Comparison of ENCODE assay signal across 8 cellular contexts in genomic region chr4:3531887-3532713, GRCh38. TPM values are rescaled to one million over a fixed set of nuclear protein-coding genes. Genes with fewer than 3 reads are reported as not detected.
DNase-seq lines count a peak whose midpoint lies in the region; ATAC-seq and TF ChIP-seq lines count a peak whose summit lies in the region.

A gene with protein sequence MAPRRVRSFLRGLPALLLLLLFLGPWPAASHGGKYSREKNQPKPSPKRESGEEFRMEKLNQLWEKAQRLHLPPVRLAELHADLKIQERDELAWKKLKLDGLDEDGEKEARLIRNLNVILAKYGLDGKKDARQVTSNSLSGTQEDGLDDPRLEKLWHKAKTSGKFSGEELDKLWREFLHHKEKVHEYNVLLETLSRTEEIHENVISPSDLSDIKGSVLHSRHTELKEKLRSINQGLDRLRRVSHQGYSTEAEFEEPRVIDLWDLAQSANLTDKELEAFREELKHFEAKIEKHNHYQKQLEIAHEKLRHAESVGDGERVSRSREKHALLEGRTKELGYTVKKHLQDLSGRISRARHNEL (minus strand): TSS chr4:3532422. CDS start chr4:3532412, 10 bp downstream.

- H2BK12ac ChIP-seq in trophoblast cell (ENCODE audit: low read length), result no peak within 1 kb of the TSS

- H3K27ac ChIP-seq in trophoblast cell (ENCODE audit: low read depth, low read length) (no peak within 1 kb of the TSS), transverse colon (peak within 1 kb of the TSS; percentile 76 to 85 (median 81))

- peaks cover 10 to 21% of the 10 kb centered on the region in 2 experiments for H3K4me1 ChIP-seq in trophoblast cell (ENCODE audit: control insufficient read depth in 1 of 2, insufficient read depth in 2 of 2, low read length in 2 of 2)
- H3K4me1 ChIP-seq in transverse colon, result peaks cover 9 to 28% (median 23%) of the 10 kb centered on the region in 4 donors

- H3K79me2 ChIP-seq in trophoblast cell (ENCODE audit: control insufficient read depth, insufficient read depth, low read length, poor library complexity), result peaks cover 9% of the 10 kb centered on the region

- ATAC-seq in HG02610 (IDR thresholded peaks at IDR 0.05; ENCODE audit: unreplicated experiment), result peak; percentile 85
- ATAC-seq in activated naive CD8-positive, alpha-beta T cell treated with anti-CD3 and anti-CD28 coated beads, Interleukin-2, amount 50 U/mL, for 24 hours, result peak; percentile 95

- no peaks in the 10 kb centered on the region for H3K27me3 ChIP-seq in trophoblast cell (ENCODE audit: insufficient read depth, low read length)
- H3K27me3 ChIP-seq in transverse colon, result no peaks in the 10 kb centered on the region

- peaks cover 23% of the 10 kb centered on the region for H3K4me1 Mint-ChIP-seq in activated naive CD8-positive, alpha-beta T cell treated with anti-CD3 and anti-CD28 coated beads, Interleukin-2, amount 50 U/mL, for 24 hours

- H3K23ac ChIP-seq in trophoblast cell (ENCODE audit: low read length), result no peak within 1 kb of the TSS

- H2AFZ ChIP-seq in trophoblast cell (ENCODE audit: insufficient read depth, low read length, poor library complexity), result peak within 1 kb of the TSS; percentile 40

- intact Hi-C loops in cardiac septum (cut with DNase I) (loop anchor here (10.0 kb wide), 1 partner anchor 167 kb away; no protein-coding TSS in a partner anchor), transverse colon (cut with DNase I; ENCODE audit: low total_unique reads) (no loop called here)

- peak within 1 kb of the TSS; percentile 17 for H2AK5ac ChIP-seq in trophoblast cell (ENCODE audit: low read length)

- in situ Hi-C loops in transverse colon (cut with MboI; ENCODE audit: low pct_ligation_motif_present in 1 of 4, low pct_unique_long_range_greater_than_20kb in 1 of 4, low sequenced_read_pairs in 3 of 4), result no loop called here

- peak within 1 kb of the TSS; percentile 12 for H2BK120ac ChIP-seq in trophoblast cell (ENCODE audit: insufficient read depth, low read length, poor library complexity)

- no peaks in the 10 kb centered on the region for H3K36me3 Mint-ChIP-seq in activated naive CD8-positive, alpha-beta T cell treated with anti-CD3 and anti-CD28 coated beads, Interleukin-2, amount 50 U/mL, for 24 hours (ENCODE audit: low read depth)

- H3K79me1 ChIP-seq in trophoblast cell (ENCODE audit: low read length), result peaks cover 3% of the 10 kb centered on the region

- H3K36me3 ChIP-seq in trophoblast cell (ENCODE audit: control insufficient read depth in 1 of 2, insufficient read depth in 2 of 2, low read length in 2 of 2) (peaks cover 14 to 22% of the 10 kb centered on the region in 2 experiments), transverse colon (no peaks in the 10 kb centered on the region)

- H3K9me3 ChIP-seq in trophoblast cell (ENCODE audit: insufficient read depth, low read depth, low read length), result peaks cover 1% of the 10 kb centered on the region
- H3K9me3 ChIP-seq in transverse colon, result no peaks in the 10 kb centered on the region

- peak within 1 kb of the TSS; percentile 45 for H3K14ac ChIP-seq in trophoblast cell (ENCODE audit: low read length)

- H3K18ac ChIP-seq in trophoblast cell (ENCODE audit: low read length), result peak within 1 kb of the TSS; percentile 36

- H3K27ac Mint-ChIP-seq in activated naive CD8-positive, alpha-beta T cell treated with anti-CD3 and anti-CD28 coated beads, Interleukin-2, amount 50 U/mL, for 24 hours, result peak within 1 kb of the TSS; percentile 95

- peak within 1 kb of the TSS; percentile 9 for H4K12ac ChIP-seq in trophoblast cell (ENCODE audit: low read depth, low read length)

- peak within 1 kb of the TSS; percentile 15 for H2BK5ac ChIP-seq in trophoblast cell (ENCODE audit: low read depth, low read length, poor library complexity)

- peak within 1 kb of the TSS; percentile 62 for H4K8ac ChIP-seq in trophoblast cell (ENCODE audit: low read depth, low read length)

- CTCF ChIA-PET in GM10248 (lab: Yijun Ruan, JAX), result no interaction called here

- peak; percentile 97 for TF ChIP-seq POLR2A in transverse colon (IDR thresholded peaks at IDR 0.05)

- peak within 1 kb of the TSS; percentile 3 for H3K4ac ChIP-seq in trophoblast cell (ENCODE audit: low read depth, low read length)

- H3K27me3 Mint-ChIP-seq in activated naive CD8-positive, alpha-beta T cell treated with anti-CD3 and anti-CD28 coated beads, Interleukin-2, amount 50 U/mL, for 24 hours, result peaks cover 3% of the 10 kb centered on the region

- POLR2A ChIA-PET in GM10248 (lab: Yijun Ruan, JAX), result no interaction called here

- no peak for TF ChIP-seq CTCF in GM10248 (IDR thresholded peaks at IDR 0.05; ENCODE audit: control extremely low read depth, extremely low read depth, low read depth, missing control alignments)
- TF ChIP-seq CTCF in transverse colon (IDR thresholded peaks at IDR 0.05), result no peak

- H4K91ac ChIP-seq in trophoblast cell (ENCODE audit: low read depth, low read length), result peak within 1 kb of the TSS; percentile 20

- DNase-seq in GM10248 (ENCODE audit: extremely low spot score) (peak; percentile 100), NCI-H1105 treated with DMSO at 0.1 percent for 48 hours (lab: John Stamatoyannopoulos, UW) (peak; percentile 73), SW480 (ENCODE audit: low spot score) (peak; percentile 71), cardiac septum (ENCODE audit: low spot score) (peak; percentile 97), trophoblast cell (peak; percentile 84 to 90), transverse colon (peak; percentile 93)
- peak; percentile 89 for DNase-seq in activated naive CD8-positive, alpha-beta T cell treated with anti-CD3 and anti-CD28 coated beads, Interleukin-2, amount 50 U/mL, for 24 hours

- peak within 1 kb of the TSS; percentile 62 for H3K9ac ChIP-seq in trophoblast cell (ENCODE audit: low read length)

- no peaks in the 10 kb centered on the region for H3K9me3 Mint-ChIP-seq in activated naive CD8-positive, alpha-beta T cell treated with anti-CD3 and anti-CD28 coated beads, Interleukin-2, amount 50 U/mL, for 24 hours

- peak within 1 kb of the TSS; percentile 98 for H3K4me3 Mint-ChIP-seq in activated naive CD8-positive, alpha-beta T cell treated with anti-CD3 and anti-CD28 coated beads, Interleukin-2, amount 50 U/mL, for 24 hours

- no CpG with 5 or more reads among the region's 82 CpGs for WGBS in trophoblast cell (ENCODE audit: extremely low coverage, insufficient coverage, insufficient read length)
- 0% methylated on average over 45 of the region's 82 CpGs; no CpG with 5 or more reads in 1 of the 2 donors for WGBS in transverse colon (ENCODE audit: low coverage in 1 of 2), 2 donors

- H3K4me3 ChIP-seq in trophoblast cell (ENCODE audit: low read depth, low read length), result peak within 1 kb of the TSS; percentile 82
- peak within 1 kb of the TSS; percentile 78 to 97 (median 92) for H3K4me3 ChIP-seq in transverse colon

- TF ChIP-seq EP300 in transverse colon (IDR thresholded peaks at IDR 0.05; ENCODE audit: low read depth), result no peak

- peak within 1 kb of the TSS; percentile 95 for H3K4me2 ChIP-seq in trophoblast cell (ENCODE audit: low read length)

RNA-seq across cellular contexts. Expression of the gene that starts here (rescaled TPM):
- total RNA-seq in cardiac septum (275 TPM), transverse colon (100 to 1,000 TPM in 3 of 4 donors, 10 to 100 TPM in 1; 98.6 to 140 (median 115) TPM)
- polyA plus RNA-seq in trophoblast cell (2013), result 118 and 123 TPM in 2 replicates
